ENCODE assay signal across 2 cellular contexts in the genomic region with DNA sequence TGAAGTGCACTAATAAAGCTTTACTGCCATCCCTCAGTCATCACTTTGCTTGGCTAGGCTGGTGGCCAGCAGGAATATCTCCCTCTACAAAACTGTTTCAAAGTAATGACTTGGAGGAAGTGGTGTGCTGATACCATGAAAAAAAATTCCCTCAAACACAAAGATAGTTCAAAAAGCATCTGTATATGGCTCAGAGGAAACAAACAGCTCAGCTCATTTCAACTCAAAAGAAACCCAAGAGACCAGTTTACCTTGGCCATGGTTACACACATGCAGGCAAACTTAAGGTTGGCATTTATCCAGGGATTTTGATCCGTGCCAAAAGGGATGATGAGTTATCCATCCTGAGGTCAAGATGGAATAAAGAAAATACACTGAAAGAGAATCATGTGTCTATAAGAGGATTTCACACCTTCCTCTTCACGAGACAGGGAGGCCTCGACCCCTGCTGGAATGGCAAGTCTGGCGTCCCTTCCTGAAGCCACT.
TF ChIP-seq lines count a peak whose summit lies in the region.

No MANE protein-coding gene starts in this region.

TF ChIP-seq in HepG2, 621 proteins besides CTCF, POLR2A, EP300 and RAD21 (continued from another document):
- TF ChIP-seq NCOA1 (CRISPR knock-in tag; IDR thresholded peaks at IDR 0.05) (no peak), YEATS2 (CRISPR knock-in tag; IDR thresholded peaks at IDR 0.05; ENCODE audit: borderline replicate concordance) (no peak), POGZ (CRISPR knock-in tag; IDR thresholded peaks at IDR 0.05) (no peak), ATAD3A (CRISPR knock-in tag; IDR thresholded peaks at IDR 0.05) (no peak), SRY (CRISPR knock-in tag; IDR thresholded peaks at IDR 0.05) (no peak)
- TF ChIP-seq, protein P1, sequence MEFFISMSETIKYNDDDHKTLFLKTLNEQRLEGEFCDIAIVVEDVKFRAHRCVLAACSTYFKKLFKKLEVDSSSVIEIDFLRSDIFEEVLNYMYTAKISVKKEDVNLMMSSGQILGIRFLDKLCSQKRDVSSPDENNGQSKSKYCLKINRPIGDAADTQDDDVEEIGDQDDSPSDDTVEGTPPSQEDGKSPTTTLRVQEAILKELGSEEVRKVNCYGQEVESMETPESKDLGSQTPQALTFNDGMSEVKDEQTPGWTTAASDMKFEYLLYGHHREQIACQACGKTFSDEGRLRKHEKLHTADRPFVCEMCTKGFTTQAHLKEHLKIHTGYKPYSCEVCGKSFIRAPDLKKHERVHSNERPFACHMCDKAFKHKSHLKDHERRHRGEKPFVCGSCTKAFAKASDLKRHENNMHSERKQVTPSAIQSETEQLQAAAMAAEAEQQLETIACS (CRISPR knock-in tag; IDR thresholded peaks at IDR 0.05), result no peak

TF ChIP-seq in GM23338, 12 proteins besides CTCF, POLR2A, EP300 and RAD21 (continued from another document):
- TF ChIP-seq, protein P2, sequence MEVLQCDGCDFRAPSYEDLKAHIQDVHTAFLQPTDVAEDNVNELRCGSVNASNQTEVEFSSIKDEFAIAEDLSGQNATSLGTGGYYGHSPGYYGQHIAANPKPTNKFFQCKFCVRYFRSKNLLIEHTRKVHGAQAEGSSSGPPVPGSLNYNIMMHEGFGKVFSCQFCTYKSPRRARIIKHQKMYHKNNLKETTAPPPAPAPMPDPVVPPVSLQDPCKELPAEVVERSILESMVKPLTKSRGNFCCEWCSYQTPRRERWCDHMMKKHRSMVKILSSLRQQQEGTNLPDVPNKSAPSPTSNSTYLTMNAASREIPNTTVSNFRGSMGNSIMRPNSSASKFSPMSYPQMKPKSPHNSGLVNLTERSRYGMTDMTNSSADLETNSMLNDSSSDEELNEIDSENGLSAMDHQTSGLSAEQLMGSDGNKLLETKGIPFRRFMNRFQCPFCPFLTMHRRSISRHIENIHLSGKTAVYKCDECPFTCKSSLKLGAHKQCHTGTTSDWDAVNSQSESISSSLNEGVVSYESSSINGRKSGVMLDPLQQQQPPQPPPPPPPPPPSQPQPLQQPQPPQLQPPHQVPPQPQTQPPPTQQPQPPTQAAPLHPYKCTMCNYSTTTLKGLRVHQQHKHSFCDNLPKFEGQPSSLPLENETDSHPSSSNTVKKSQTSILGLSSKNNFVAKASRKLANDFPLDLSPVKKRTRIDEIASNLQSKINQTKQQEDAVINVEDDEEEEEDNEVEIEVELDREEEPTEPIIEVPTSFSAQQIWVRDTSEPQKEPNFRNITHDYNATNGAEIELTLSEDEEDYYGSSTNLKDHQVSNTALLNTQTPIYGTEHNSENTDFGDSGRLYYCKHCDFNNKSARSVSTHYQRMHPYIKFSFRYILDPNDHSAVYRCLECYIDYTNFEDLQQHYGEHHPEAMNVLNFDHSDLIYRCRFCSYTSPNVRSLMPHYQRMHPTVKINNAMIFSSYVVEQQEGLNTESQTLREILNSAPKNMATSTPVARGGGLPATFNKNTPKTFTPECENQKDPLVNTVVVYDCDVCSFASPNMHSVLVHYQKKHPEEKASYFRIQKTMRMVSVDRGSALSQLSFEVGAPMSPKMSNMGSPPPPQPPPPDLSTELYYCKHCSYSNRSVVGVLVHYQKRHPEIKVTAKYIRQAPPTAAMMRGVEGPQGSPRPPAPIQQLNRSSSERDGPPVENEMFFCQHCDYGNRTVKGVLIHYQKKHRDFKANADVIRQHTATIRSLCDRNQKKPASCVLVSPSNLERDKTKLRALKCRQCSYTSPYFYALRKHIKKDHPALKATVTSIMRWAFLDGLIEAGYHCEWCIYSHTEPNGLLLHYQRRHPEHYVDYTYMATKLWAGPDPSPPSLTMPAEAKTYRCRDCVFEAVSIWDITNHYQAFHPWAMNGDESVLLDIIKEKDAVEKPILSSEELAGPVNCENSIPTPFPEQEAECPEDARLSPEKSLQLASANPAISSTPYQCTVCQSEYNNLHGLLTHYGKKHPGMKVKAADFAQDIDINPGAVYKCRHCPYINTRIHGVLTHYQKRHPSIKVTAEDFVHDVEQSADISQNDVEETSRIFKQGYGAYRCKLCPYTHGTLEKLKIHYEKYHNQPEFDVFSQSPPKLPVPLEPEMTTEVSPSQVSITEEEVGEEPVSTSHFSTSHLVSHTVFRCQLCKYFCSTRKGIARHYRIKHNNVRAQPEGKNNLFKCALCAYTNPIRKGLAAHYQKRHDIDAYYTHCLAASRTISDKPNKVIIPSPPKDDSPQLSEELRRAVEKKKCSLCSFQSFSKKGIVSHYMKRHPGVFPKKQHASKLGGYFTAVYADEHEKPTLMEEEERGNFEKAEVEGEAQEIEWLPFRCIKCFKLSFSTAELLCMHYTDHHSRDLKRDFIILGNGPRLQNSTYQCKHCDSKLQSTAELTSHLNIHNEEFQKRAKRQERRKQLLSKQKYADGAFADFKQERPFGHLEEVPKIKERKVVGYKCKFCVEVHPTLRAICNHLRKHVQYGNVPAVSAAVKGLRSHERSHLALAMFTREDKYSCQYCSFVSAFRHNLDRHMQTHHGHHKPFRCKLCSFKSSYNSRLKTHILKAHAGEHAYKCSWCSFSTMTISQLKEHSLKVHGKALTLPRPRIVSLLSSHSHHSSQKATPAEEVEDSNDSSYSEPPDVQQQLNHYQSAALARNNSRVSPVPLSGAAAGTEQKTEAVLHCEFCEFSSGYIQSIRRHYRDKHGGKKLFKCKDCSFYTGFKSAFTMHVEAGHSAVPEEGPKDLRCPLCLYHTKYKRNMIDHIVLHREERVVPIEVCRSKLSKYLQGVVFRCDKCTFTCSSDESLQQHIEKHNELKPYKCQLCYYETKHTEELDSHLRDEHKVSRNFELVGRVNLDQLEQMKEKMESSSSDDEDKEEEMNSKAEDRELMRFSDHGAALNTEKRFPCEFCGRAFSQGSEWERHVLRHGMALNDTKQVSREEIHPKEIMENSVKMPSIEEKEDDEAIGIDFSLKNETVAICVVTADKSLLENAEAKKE (CRISPR knock-in tag; IDR thresholded peaks at IDR 0.05), result no peak
- TF ChIP-seq ZNF331 (CRISPR knock-in tag; IDR thresholded peaks at IDR 0.05; ENCODE audit: low read depth) (no peak), EZH2phosphoT487 (IDR thresholded peaks at IDR 0.05; ENCODE audit: unreplicated experiment) (no peak), ZNF114 (CRISPR knock-in tag; IDR thresholded peaks at IDR 0.05) (no peak), POLR2AphosphoS5 (IDR thresholded peaks at IDR 0.05; ENCODE audit: low read depth) (no peak), CREB1 (CRISPR knock-in tag; IDR thresholded peaks at IDR 0.05; ENCODE audit: low read depth) (no peak), STAT1 (IDR thresholded peaks at IDR 0.05; ENCODE audit: unreplicated experiment) (no peak), EZH2 (IDR thresholded peaks at IDR 0.05; ENCODE audit: low read depth, unreplicated experiment) (no peak), NANOG (IDR thresholded peaks at IDR 0.05; ENCODE audit: borderline replicate concordance) (no peak)
- TF ChIP-seq, protein P3, sequence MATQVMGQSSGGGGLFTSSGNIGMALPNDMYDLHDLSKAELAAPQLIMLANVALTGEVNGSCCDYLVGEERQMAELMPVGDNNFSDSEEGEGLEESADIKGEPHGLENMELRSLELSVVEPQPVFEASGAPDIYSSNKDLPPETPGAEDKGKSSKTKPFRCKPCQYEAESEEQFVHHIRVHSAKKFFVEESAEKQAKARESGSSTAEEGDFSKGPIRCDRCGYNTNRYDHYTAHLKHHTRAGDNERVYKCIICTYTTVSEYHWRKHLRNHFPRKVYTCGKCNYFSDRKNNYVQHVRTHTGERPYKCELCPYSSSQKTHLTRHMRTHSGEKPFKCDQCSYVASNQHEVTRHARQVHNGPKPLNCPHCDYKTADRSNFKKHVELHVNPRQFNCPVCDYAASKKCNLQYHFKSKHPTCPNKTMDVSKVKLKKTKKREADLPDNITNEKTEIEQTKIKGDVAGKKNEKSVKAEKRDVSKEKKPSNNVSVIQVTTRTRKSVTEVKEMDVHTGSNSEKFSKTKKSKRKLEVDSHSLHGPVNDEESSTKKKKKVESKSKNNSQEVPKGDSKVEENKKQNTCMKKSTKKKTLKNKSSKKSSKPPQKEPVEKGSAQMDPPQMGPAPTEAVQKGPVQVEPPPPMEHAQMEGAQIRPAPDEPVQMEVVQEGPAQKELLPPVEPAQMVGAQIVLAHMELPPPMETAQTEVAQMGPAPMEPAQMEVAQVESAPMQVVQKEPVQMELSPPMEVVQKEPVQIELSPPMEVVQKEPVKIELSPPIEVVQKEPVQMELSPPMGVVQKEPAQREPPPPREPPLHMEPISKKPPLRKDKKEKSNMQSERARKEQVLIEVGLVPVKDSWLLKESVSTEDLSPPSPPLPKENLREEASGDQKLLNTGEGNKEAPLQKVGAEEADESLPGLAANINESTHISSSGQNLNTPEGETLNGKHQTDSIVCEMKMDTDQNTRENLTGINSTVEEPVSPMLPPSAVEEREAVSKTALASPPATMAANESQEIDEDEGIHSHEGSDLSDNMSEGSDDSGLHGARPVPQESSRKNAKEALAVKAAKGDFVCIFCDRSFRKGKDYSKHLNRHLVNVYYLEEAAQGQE (IDR thresholded peaks at IDR 0.05; ENCODE audit: unreplicated experiment), result no peak
- TF ChIP-seq, protein P4, sequence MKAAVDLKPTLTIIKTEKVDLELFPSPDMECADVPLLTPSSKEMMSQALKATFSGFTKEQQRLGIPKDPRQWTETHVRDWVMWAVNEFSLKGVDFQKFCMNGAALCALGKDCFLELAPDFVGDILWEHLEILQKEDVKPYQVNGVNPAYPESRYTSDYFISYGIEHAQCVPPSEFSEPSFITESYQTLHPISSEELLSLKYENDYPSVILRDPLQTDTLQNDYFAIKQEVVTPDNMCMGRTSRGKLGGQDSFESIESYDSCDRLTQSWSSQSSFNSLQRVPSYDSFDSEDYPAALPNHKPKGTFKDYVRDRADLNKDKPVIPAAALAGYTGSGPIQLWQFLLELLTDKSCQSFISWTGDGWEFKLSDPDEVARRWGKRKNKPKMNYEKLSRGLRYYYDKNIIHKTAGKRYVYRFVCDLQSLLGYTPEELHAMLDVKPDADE (IDR thresholded peaks at IDR 0.05), result no peak
